In genomic region chr10:96964131-96964530, GRCh38 we compare ENCODE assay signal across 29 cellular contexts.
"Had no signal": no experiment of that assay in that cellular context is flagged by ENCODE, and none has a peak within 500 bp of the region (broad histone marks: within the 10 kb centered on the region; RNA-seq: fewer than 3 reads in every experiment).

No MANE protein-coding gene starts in this region.

- H3K36me3 ChIP-seq: adrenal gland, ascending aorta, breast epithelium, cardiac muscle cell, colonic mucosa, gastrocnemius medialis had no signal

- H3K27me3 ChIP-seq: adrenal gland, ascending aorta, breast epithelium, cardiac muscle cell, colonic mucosa, gastrocnemius medialis, heart right ventricle had no signal

- DNase-seq: activated CD4-positive, alpha-beta memory T cell treated with anti-CD3 and anti-CD28 coated beads for 36 hours; activated CD4-positive, alpha-beta T cell treated with anti-CD3 and anti-CD28 coated beads for 36 hours; activated CD4-positive, alpha-beta T cell treated with anti-CD3 and anti-CD28 coated beads, Interleukin-2, amount 10 ng/mL, durations not matched to agents 24 days and 14 days; activated CD4-positive, CD25-positive, alpha-beta regulatory T cell; activated CD4-positive, CD25-positive, alpha-beta regulatory T cell treated with anti-CD3 and anti-CD28 coated beads, Interleukin-2, amount 50 U/mL, for 72 hours; activated CD8-positive, alpha-beta memory T cell treated with anti-CD3 and anti-CD28 coated beads, Interleukin-2, amount 10 ng/mL, durations not matched to agents 7 days and 5 days; activated CD8-positive, alpha-beta memory T cell treated with anti-CD3 and anti-CD28 coated beads, Interleukin-2, amount 50 U/mL, for 4 hours; activated CD8-positive, alpha-beta T cell treated with anti-CD3 and anti-CD28 coated beads, Interleukin-2, amount 10 ng/mL, durations not matched to agents 7 days and 5 days; activated gamma-delta T cell; activated naive CD4-positive, alpha-beta T cell; activated naive CD4-positive, alpha-beta T cell treated with anti-CD3 and anti-CD28 coated beads, Interleukin-2, amount 50 U/mL, for 16 hours; activated naive CD8-positive, alpha-beta T cell treated with anti-CD3 and anti-CD28 coated beads for 36 hours; activated naive CD8-positive, alpha-beta T cell treated with anti-CD3 and anti-CD28 coated beads, Interleukin-2, amount 50 U/mL, for 24 hours; activated T-cell treated with anti-CD3 and anti-CD28 coated beads, Interleukin-2, amount 50 U/mL, for 1 hour; activated T-cell treated with anti-CD3 and anti-CD28 coated beads, Interleukin-2, amount 50 U/mL, for 72 hours; adrenal gland; central memory CD4-positive, alpha-beta T cell; cerebellar nuclear complex; colonic mucosa; effector memory CD4-positive, alpha-beta T cell; endodermal cell; foreskin fibroblast; gastrocnemius medialis; heart right ventricle; T-helper 1 cell; T-helper 17 cell had no signal

- H3K27ac ChIP-seq: adrenal gland, ascending aorta, breast epithelium, colonic mucosa, gastrocnemius medialis, heart right ventricle had no signal

- H3K4me3 ChIP-seq: adrenal gland, ascending aorta, breast epithelium, cardiac muscle cell, colonic mucosa, gastrocnemius medialis, heart right ventricle had no signal
